ENCODE assay signal across 8 cellular contexts in genomic region chr17:79074650-79075432, GRCh38. TPM values are rescaled to one million over a fixed set of nuclear protein-coding genes. Genes with fewer than 3 reads are reported as not detected.
DNase-seq lines count a peak whose midpoint lies in the region; ATAC-seq and TF ChIP-seq lines count a peak whose summit lies in the region.

Gene ENGASE, plus strand, starts transcription at chr17:79074824. Its CDS starts 121 bp downstream, at chr17:79074945.

- TF ChIP-seq EP300 in tibial nerve (IDR thresholded peaks at IDR 0.05), result peak in 1 of 2 donors; percentile 62

- H3K27ac ChIP-seq in adipose tissue (ENCODE audit: low read depth, low read length) (no peak within 1 kb of the TSS), heart right ventricle (peak within 1 kb of the TSS; percentile 76 to 94 (median 89)), tibial nerve (peak within 1 kb of the TSS; percentile 81 to 96 (median 88))

- H3K9me3 ChIP-seq in heart right ventricle (no peaks in the 10 kb centered on the region), tibial nerve (no peaks in the 10 kb centered on the region)

- H3K27me3 ChIP-seq in heart right ventricle, result no peaks in the 10 kb centered on the region
- no peaks in the 10 kb centered on the region for H3K27me3 ChIP-seq in tibial nerve

- peaks cover 0 to 27% (median 21%) of the 10 kb centered on the region in 9 donors for H3K36me3 ChIP-seq in heart right ventricle
- peaks cover 0 to 28% (median 0%) of the 10 kb centered on the region in 3 donors for H3K36me3 ChIP-seq in tibial nerve

- TF ChIP-seq CTCF in GM12865 (IDR thresholded peaks at IDR 0.05; ENCODE audit: insufficient read depth, low read depth, low read length, missing control alignments) (no peak), heart right ventricle (IDR thresholded peaks at IDR 0.05) (no peak), tibial nerve (IDR thresholded peaks at IDR 0.05) (no peak)

- ATAC-seq in HG02798 (IDR thresholded peaks at IDR 0.05; ENCODE audit: poor library complexity, unreplicated experiment), result peak; percentile 95
- peak; percentile 96 to 99 (median 98) for ATAC-seq in heart right ventricle

- peaks cover 6 to 29% (median 12%) of the 10 kb centered on the region in 9 donors for H3K4me1 ChIP-seq in heart right ventricle
- peaks cover 0 to 28% (median 11%) of the 10 kb centered on the region in 4 donors for H3K4me1 ChIP-seq in tibial nerve

- peak within 1 kb of the TSS; percentile 69 for H3K4me3 ChIP-seq in GM12865 (ENCODE audit: low read depth, low read length)
- peak within 1 kb of the TSS; percentile 70 to 92 (median 82) for H3K4me3 ChIP-seq in heart right ventricle
- H3K4me3 ChIP-seq in tibial nerve, result peak within 1 kb of the TSS; percentile 68 to 91 (median 80)

- intact Hi-C loops in heart right ventricle (cut with DNase I), result loop anchor here in 2 of 10 donors (2.0 to 10.0 kb wide), 3 partner anchors 28 to 58 kb away; partner anchors contain the start of gene C1QTNF1 (in 1 of the 2)

- peak; percentile 95 for DNase-seq in GM12865 (ENCODE audit: low read depth)
- peak; percentile 97 for DNase-seq in NCI-H1436 treated with DMSO at 0.1 percent for 48 hours (lab: John Stamatoyannopoulos, UW)
- peak; percentile 85 to 94 (median 87) for DNase-seq in T-helper 1 cell
- DNase-seq in heart right ventricle, result peak; percentile 93 to 97
- DNase-seq in pons (ENCODE audit: low spot score), result peak; percentile 94
- peak; percentile 85 to 93 for DNase-seq in tibial nerve (ENCODE audit: low spot score in 2 of 2)

- TF ChIP-seq POLR2A in tibial nerve (IDR thresholded peaks at IDR 0.05), result peak; percentile 47 to 75

- WGBS in adipose tissue, 3 donors, result 0 to 1% (median 1%) methylated on average over 79 to 104 of the region's 104 CpGs
- 0% methylated on average over 91 to 104 of the region's 104 CpGs for WGBS in heart right ventricle, 2 donors
- WGBS in tibial nerve, 2 donors, result 0 to 2% methylated on average over 16 to 54 of the region's 104 CpGs

RNA-seq across cellular contexts. Expression of gene ENGASE, which starts in this region (rescaled TPM):
- polyA plus RNA-seq in adipose tissue (10 to 100 TPM; 18.7 to 39.0 (median 33.7) TPM), heart right ventricle (10 to 100 TPM in 1 of 2 donors, 1 to 10 TPM in 1; 9.7 to 54.1 TPM)
- total RNA-seq in heart right ventricle (10 to 100 TPM; 20.1 to 45.5 (median 26.6) TPM), tibial nerve (10 to 100 TPM; 29.9 to 64.8 (median 57.1) TPM)
